Comparison of ENCODE assay signal across 8 cellular contexts in the genomic region with DNA sequence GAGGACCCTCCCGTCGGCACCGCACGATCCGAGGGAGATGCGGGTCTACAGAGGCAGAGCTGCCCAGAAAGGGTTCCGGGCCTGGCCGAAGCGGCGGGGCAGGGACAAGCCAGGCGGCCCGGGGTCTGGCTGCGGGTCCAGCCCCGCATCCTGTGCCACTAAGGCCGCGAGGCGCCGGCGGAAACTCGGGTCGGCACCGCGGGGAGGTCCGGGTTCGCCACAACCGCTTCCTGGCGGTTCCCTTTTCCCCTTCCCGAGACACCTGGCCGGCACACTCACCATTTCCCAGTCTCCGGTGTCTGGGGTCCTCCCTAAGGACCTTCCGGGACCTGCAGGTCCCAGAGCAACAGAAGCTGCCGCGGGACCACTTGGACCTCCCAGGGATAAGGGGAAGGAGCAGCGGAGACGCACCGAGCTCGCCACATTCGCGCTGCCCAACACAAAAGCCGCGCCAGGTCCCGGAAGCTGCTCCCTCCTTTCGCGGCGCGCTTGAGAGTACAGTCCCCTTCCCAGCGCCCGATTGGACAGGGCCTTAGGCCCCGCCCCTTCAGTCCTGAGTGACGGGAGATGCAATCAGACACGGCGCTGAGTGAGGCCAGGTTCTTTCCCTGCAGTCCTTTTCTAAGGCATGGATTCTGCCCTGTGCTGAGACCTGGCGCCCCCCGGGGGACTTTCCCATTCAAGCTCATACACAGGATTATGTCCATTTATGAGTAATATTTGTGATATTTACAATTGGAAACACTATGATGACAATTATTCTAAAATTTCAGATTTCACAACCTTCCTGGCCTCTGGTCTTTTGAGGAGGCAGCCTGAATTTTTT. TPM values are rescaled to one million over a fixed set of nuclear protein-coding genes. Genes with fewer than 3 reads are reported as not detected.
DNase-seq lines count a peak whose midpoint lies in the region; ATAC-seq, FAIRE-seq and TF ChIP-seq lines count a peak whose summit lies in the region.

A gene (minus strand): TSS at position 497 of the 826 bp plus-strand sequence. CDS start 215 bp downstream, at position 282.

- peak within 1 kb of the TSS; percentile 70 for H3K4me3 ChIP-seq in bronchial epithelial cell (ENCODE audit: low read depth, low read length)

- H3K27me3 ChIP-seq in bronchial epithelial cell (ENCODE audit: control insufficient read depth, insufficient read depth, low read length) = no peaks in the 10 kb centered on the region

- no peak for FAIRE-seq in bronchial epithelial cell (lab: Jason Lieb, UNC)

- peak; percentile 100 for ATAC-seq in GM18868 (IDR thresholded peaks at IDR 0.05; ENCODE audit: unreplicated experiment)
- peak; percentile 99 for ATAC-seq in HG03103 (IDR thresholded peaks at IDR 0.05; ENCODE audit: low read depth, unreplicated experiment)

- no peaks in the 10 kb centered on the region for H3K36me3 ChIP-seq in bronchial epithelial cell (ENCODE audit: control insufficient read depth, insufficient read depth, low read length)

- TF ChIP-seq CTCF in VCaP (conservative IDR thresholded peaks at IDR 0.05) (peak; percentile 25), bronchial epithelial cell (IDR thresholded peaks at IDR 0.05; ENCODE audit: insufficient read depth, low read length, severe bottlenecking) (no peak)

- peak; percentile 98 for DNase-seq in ACHN
- peak; percentile 96 for DNase-seq in NCI-H2171 (lab: John Stamatoyannopoulos, UW)
- peak; percentile 92 for DNase-seq in bronchial epithelial cell (ENCODE audit: low read depth)
- DNase-seq in inferior parietal cortex (ENCODE audit: extremely low spot score) = peak; percentile 98
- peak; percentile 86 to 92 for DNase-seq in stimulated activated CD4-positive, alpha-beta T cell treated with anti-CD3 and anti-CD28 coated beads, Interleukin-12 subunit alpha, Interleukin-12 subunit beta, amount 100 ng/mL, for 24 hours (ENCODE audit: low read depth in 2 of 2)

- in situ Hi-C loops in ACHN (cut with HindIII; ENCODE audit: low pct_ligation_motif_present, low pct_unique_long_range_greater_than_20kb, low sequenced_read_pairs) = no loop called here

- H3K27ac ChIP-seq in VCaP = peak within 1 kb of the TSS; percentile 79

RNA-seq across cellular contexts. Expression of the gene that starts here (rescaled TPM):
- total RNA-seq in bronchial epithelial cell = 3.7 and 4.5 TPM in 2 replicates

Comparison
In these comparisons a context has a peak if more than half of its experiments do, and no peak if none do; other contexts are left out.
1. Peak in every context shown above with its lines: DNase-seq, ATAC-seq, H3K4me3 ChIP-seq and H3K27ac ChIP-seq.